In genomic region chr10:46328853-46329689, GRCh38 we compare ENCODE assay signal across 26 cellular contexts. TPM values are rescaled to one million over a fixed set of nuclear protein-coding genes. Genes with fewer than 3 reads are reported as not detected.
DNase-seq lines count a peak whose midpoint lies in the region; ATAC-seq and TF ChIP-seq lines count a peak whose summit lies in the region.
"Had no signal": no experiment of that assay in that cellular context is flagged by ENCODE, and none has a peak within 500 bp of the region (broad histone marks: within the 10 kb centered on the region; RNA-seq: fewer than 3 reads in every experiment).

No MANE protein-coding gene starts in this region.

- TF ChIP-seq CTCF in natural killer cell (IDR thresholded peaks at IDR 0.05) = no peak
- no peak for TF ChIP-seq CTCF in osteoblast (IDR thresholded peaks at IDR 0.05; ENCODE audit: extremely low read depth, low read depth, low read length)
- no peak for TF ChIP-seq CTCF in foreskin fibroblast (IDR thresholded peaks at IDR 0.05; ENCODE audit: low read depth, low read length)

- no peaks in the 10 kb centered on the region for H3K4me1 Mint-ChIP-seq in natural killer cell treated with Interleukin-12 subunit alpha and Interleukin-12 subunit beta and Interleukin-15 and Interleukin-18, amount 100 ng/mL, for 72 hours (ENCODE audit: low read depth in 2 of 2)
- peaks cover 0 to 5% of the 10 kb centered on the region in 2 donors for H3K4me1 Mint-ChIP-seq in natural killer cell
- H3K4me1 Mint-ChIP-seq: activated naive CD4-positive, alpha-beta T cell treated with anti-CD3 and anti-CD28 coated beads, Interleukin-2, amount 10 ng/mL, durations not matched to agents 7 days and 5 days had no signal

- H3K36me3 ChIP-seq in osteoblast (ENCODE audit: insufficient read depth, low read length) = no peaks in the 10 kb centered on the region
- H3K36me3 ChIP-seq: BE2C, sigmoid colon, stomach, upper lobe of right lung had no signal

- no peak for DNase-seq in natural killer cell treated with Interleukin-12 subunit alpha and Interleukin-12 subunit beta and Interleukin-15 and Interleukin-18, amount 100 ng/mL, for 72 hours (ENCODE audit: low spot score)
- no peak for DNase-seq in natural killer cell
- DNase-seq in hypothalamus (lab: John Stamatoyannopoulos, UW) = peak in 36 of 51 donors; percentile 10 to 82 (median 50)
- peak; percentile 19 for DNase-seq in osteoblast (ENCODE audit: insufficient read length, low spot score, missing footprints)
- DNase-seq in foreskin fibroblast = no peak
- DNase-seq in AG08395 (ENCODE audit: low spot score) = no peak
- DNase-seq in NCI-H2227 (lab: John Stamatoyannopoulos, UW; ENCODE audit: unreplicated experiment) = no peak
- no peak for DNase-seq in NCI-H82 treated with DMSO at 0.1 percent for 48 hours (lab: John Stamatoyannopoulos, UW; ENCODE audit: unreplicated experiment)
- DNase-seq: activated CD4-positive, alpha-beta T cell treated with anti-CD3 and anti-CD28 coated beads for 36 hours; activated naive CD4-positive, alpha-beta T cell treated with anti-CD3 and anti-CD28 coated beads, Interleukin-2, amount 10 ng/mL, durations not matched to agents 7 days and 5 days; activated T-cell treated with anti-CD3 and anti-CD28 coated beads, Interleukin-2, amount 50 U/mL, for 48 hours; amniotic stem cell; dermis blood vessel endothelial cell; DMS79 treated with DMSO at 0.1 percent for 48 hours; naive thymus-derived CD8-positive, alpha-beta T cell; NCI-H526; sigmoid colon; stomach; upper lobe of right lung had no signal

- peak; percentile 21 to 44 for ATAC-seq in natural killer cell treated with Interleukin-12 subunit alpha and Interleukin-12 subunit beta and Interleukin-15 and Interleukin-18, amount 100 ng/mL, for 72 hours
- ATAC-seq in natural killer cell = no peak
- ATAC-seq: activated CD4-positive, alpha-beta T cell treated with anti-CD3 and anti-CD28 coated beads for 36 hours; naive thymus-derived CD8-positive, alpha-beta T cell; upper lobe of right lung had no signal

- no peaks in the 10 kb centered on the region for H4K20me1 ChIP-seq in osteoblast (ENCODE audit: insufficient read depth, low read length)

- H3K36me3 Mint-ChIP-seq in natural killer cell treated with Interleukin-12 subunit alpha and Interleukin-12 subunit beta and Interleukin-15 and Interleukin-18, amount 100 ng/mL, for 72 hours = no peaks in the 10 kb centered on the region
- no peaks in the 10 kb centered on the region for H3K36me3 Mint-ChIP-seq in natural killer cell
- H3K36me3 Mint-ChIP-seq: activated naive CD4-positive, alpha-beta T cell treated with anti-CD3 and anti-CD28 coated beads, Interleukin-2, amount 10 ng/mL, durations not matched to agents 7 days and 5 days; naive thymus-derived CD8-positive, alpha-beta T cell had no signal

- no peak overlapping the region for H3K4me2 ChIP-seq in osteoblast (ENCODE audit: insufficient read depth, low read length)

- no peaks in the 10 kb centered on the region for H3K9me3 ChIP-seq in osteoblast (ENCODE audit: low read depth, low read length)
- H3K9me3 ChIP-seq: BE2C, sigmoid colon, stomach, upper lobe of right lung had no signal

- H3K4me1 ChIP-seq in osteoblast (ENCODE audit: insufficient read depth, low read length) = no peaks in the 10 kb centered on the region
- H3K4me1 ChIP-seq: BE2C, sigmoid colon, stomach, upper lobe of right lung had no signal

- peaks cover 3% of the 10 kb centered on the region for H3K27me3 ChIP-seq in osteoblast (ENCODE audit: insufficient read depth, low read length)
- H3K27me3 ChIP-seq: sigmoid colon, stomach, upper lobe of right lung had no signal

- H3K9me3 Mint-ChIP-seq in natural killer cell treated with Interleukin-12 subunit alpha and Interleukin-12 subunit beta and Interleukin-15 and Interleukin-18, amount 100 ng/mL, for 72 hours = no peaks in the 10 kb centered on the region
- no peaks in the 10 kb centered on the region for H3K9me3 Mint-ChIP-seq in natural killer cell
- H3K9me3 Mint-ChIP-seq: activated naive CD4-positive, alpha-beta T cell treated with anti-CD3 and anti-CD28 coated beads, Interleukin-2, amount 10 ng/mL, durations not matched to agents 7 days and 5 days; naive thymus-derived CD8-positive, alpha-beta T cell had no signal

- peaks cover 0 to 18% of the 10 kb centered on the region in 2 donors for H3K27me3 Mint-ChIP-seq in natural killer cell treated with Interleukin-12 subunit alpha and Interleukin-12 subunit beta and Interleukin-15 and Interleukin-18, amount 100 ng/mL, for 72 hours
- peaks cover 18% of the 10 kb centered on the region in 2 donors for H3K27me3 Mint-ChIP-seq in natural killer cell (ENCODE audit: low read depth in 2 of 2)
- H3K27me3 Mint-ChIP-seq: activated CD4-positive, alpha-beta T cell treated with anti-CD3 and anti-CD28 coated beads for 36 hours had no signal

- H2AFZ ChIP-seq in osteoblast (ENCODE audit: low read length) = no peak overlapping the region

- H3K4me3 Mint-ChIP-seq in natural killer cell treated with Interleukin-12 subunit alpha and Interleukin-12 subunit beta and Interleukin-15 and Interleukin-18, amount 100 ng/mL, for 72 hours = no peak overlapping the region
- no peak overlapping the region for H3K4me3 Mint-ChIP-seq in natural killer cell
- H3K4me3 Mint-ChIP-seq: activated CD4-positive, alpha-beta T cell treated with anti-CD3 and anti-CD28 coated beads for 36 hours; activated naive CD4-positive, alpha-beta T cell treated with anti-CD3 and anti-CD28 coated beads, Interleukin-2, amount 10 ng/mL, durations not matched to agents 7 days and 5 days; naive thymus-derived CD8-positive, alpha-beta T cell had no signal

- no peak overlapping the region for H3K4me3 ChIP-seq in osteoblast (ENCODE audit: insufficient read depth, low read length)
- no peak overlapping the region for H3K4me3 ChIP-seq in foreskin fibroblast (ENCODE audit: low read depth in 1 of 2, low read length in 2 of 2)
- H3K4me3 ChIP-seq: sigmoid colon, stomach, upper lobe of right lung had no signal

- no peak overlapping the region for H3K27ac ChIP-seq in osteoblast (ENCODE audit: low read depth, low read length)
- H3K27ac ChIP-seq: sigmoid colon, stomach, upper lobe of right lung had no signal

- no peaks in the 10 kb centered on the region for H3K79me2 ChIP-seq in osteoblast (ENCODE audit: insufficient read depth, low read length)

- H3K27ac Mint-ChIP-seq in natural killer cell treated with Interleukin-12 subunit alpha and Interleukin-12 subunit beta and Interleukin-15 and Interleukin-18, amount 100 ng/mL, for 72 hours = no peak overlapping the region
- H3K27ac Mint-ChIP-seq in natural killer cell = no peak overlapping the region
- H3K27ac Mint-ChIP-seq: activated CD4-positive, alpha-beta T cell treated with anti-CD3 and anti-CD28 coated beads for 36 hours; activated naive CD4-positive, alpha-beta T cell treated with anti-CD3 and anti-CD28 coated beads, Interleukin-2, amount 10 ng/mL, durations not matched to agents 7 days and 5 days had no signal

- intact Hi-C loops in natural killer cell (cut with micrococcal nuclease) = no loop called here

RNA-seq across cellular contexts. Expression of gene ANTXRL, which starts 42.3 kb away (rescaled TPM):
- not detected for total RNA-seq in natural killer cell treated with Interleukin-12 subunit alpha and Interleukin-12 subunit beta and Interleukin-15 and Interleukin-18, amount 100 ng/mL, for 72 hours
- total RNA-seq in natural killer cell = not detected
- total RNA-seq in osteoblast = not detected in 2 replicates
- total RNA-seq: activated CD4-positive, alpha-beta T cell treated with anti-CD3 and anti-CD28 coated beads for 36 hours; cardiac septum; dermis blood vessel endothelial cell; fibroblast of lung; H4; LHCN-M2; naive thymus-derived CD8-positive, alpha-beta T cell; posterior vena cava; sigmoid colon; stomach; T-helper 1 cell treated with Interleukin-12 subunit alpha and Interleukin-12 subunit beta and Interleukin-4 antibody, amounts not matched to agents 30 ng/mL and 1 ng/mL, for 36 hours; upper lobe of right lung had no signal

RNA-seq across cellular contexts. Expression of gene ANXA8L1, which starts 46.5 kb away (rescaled TPM):
- not detected for total RNA-seq in natural killer cell treated with Interleukin-12 subunit alpha and Interleukin-12 subunit beta and Interleukin-15 and Interleukin-18, amount 100 ng/mL, for 72 hours
- total RNA-seq in natural killer cell (not detected), osteoblast (0.29 and 0.36 TPM in 2 replicates)
- total RNA-seq: activated CD4-positive, alpha-beta T cell treated with anti-CD3 and anti-CD28 coated beads for 36 hours; cardiac septum; dermis blood vessel endothelial cell; fibroblast of lung; H4; LHCN-M2; naive thymus-derived CD8-positive, alpha-beta T cell; posterior vena cava had no signal

Comparison
In these comparisons a context has a peak if more than half of its experiments do, and no peak if none do; other contexts are left out.
1. ATAC-seq: peak in natural killer cell treated with Interleukin-12 subunit alpha and Interleukin-12 subunit beta and Interleukin-15 and Interleukin-18, amount 100 ng/mL, for 72 hours (2 of 2); none in natural killer cell (0 of 3).
2. DNase-seq: peak in hypothalamus (36 of 51) and osteoblast (single experiment); none in natural killer cell treated with Interleukin-12 subunit alpha and Interleukin-12 subunit beta and Interleukin-15 and Interleukin-18, amount 100 ng/mL, for 72 hours (single experiment), natural killer cell (single experiment), foreskin fibroblast (0 of 2), AG08395 (single experiment), NCI-H2227 (single experiment) and NCI-H82 treated with DMSO at 0.1 percent for 48 hours (single experiment).